In genomic region chr2:64859208-64860161, GRCh38 we compare ENCODE assay signal across 8 cellular contexts.
DNase-seq lines count a peak whose midpoint lies in the region; ATAC-seq, FAIRE-seq and TF ChIP-seq lines count a peak whose summit lies in the region.

No MANE protein-coding gene starts in this region.

- peaks cover 3% of the 10 kb centered on the region for H3K9me3 ChIP-seq in keratinocyte (ENCODE audit: control insufficient read depth, low read depth, low read length)

- H3K79me2 ChIP-seq in keratinocyte (ENCODE audit: control insufficient read depth, insufficient read depth, low read length): no peaks in the 10 kb centered on the region

- no peaks in the 10 kb centered on the region for H4K20me1 ChIP-seq in keratinocyte (ENCODE audit: control insufficient read depth, extremely low read depth, insufficient read depth, low read length)

- peak overlapping the region; percentile 70 for H2AFZ ChIP-seq in keratinocyte (ENCODE audit: control insufficient read depth, low read length)

- peak overlapping the region; percentile 79 for H3K9ac ChIP-seq in keratinocyte (ENCODE audit: control insufficient read depth, extremely low read depth, insufficient read depth, low read length)

- DNase-seq in GF-D8 (lab: John Stamatoyannopoulos, UW) (peak; percentile 79), NCI-H774 (lab: John Stamatoyannopoulos, UW) (peak; percentile 55), cardiac fibroblast (ENCODE audit: low read depth in 2 of 2) (peak; percentile 88 to 93), keratinocyte (ENCODE audit: low read depth, low spot score) (no peak), middle frontal gyrus (ENCODE audit: extremely low spot score, low spot score) (no peak)

- TF ChIP-seq CTCF in cardiac fibroblast (IDR thresholded peaks at IDR 0.05; ENCODE audit: low read depth, low read length) (no peak), keratinocyte (optimal IDR thresholded peaks at IDR 0.05 in 1 of 3, IDR thresholded peaks at IDR 0.05 in 1 of 3, conservative IDR thresholded peaks at IDR 0.05 in 1 of 3; ENCODE audit: extremely low read depth in 1 of 3, insufficient read depth in 2 of 3, low read length in 3 of 3) (no peak)

- H3K4me2 ChIP-seq in keratinocyte (ENCODE audit: control insufficient read depth, extremely low read depth, insufficient read depth, low read depth, low read length): peak overlapping the region; percentile 85

- no peaks in the 10 kb centered on the region for H3K36me3 ChIP-seq in keratinocyte (ENCODE audit: control insufficient read depth in 2 of 2, extremely low read depth in 1 of 2, insufficient read depth in 2 of 2, low read length in 2 of 2)

- peak overlapping the region; percentile 19 to 24 for H3K4me3 ChIP-seq in cardiac fibroblast (replicated peaks in 1 of 2; ENCODE audit: low read depth in 2 of 2, low read length in 2 of 2)
- peak overlapping the region; percentile 1 to 67 (median 51) for H3K4me3 ChIP-seq in keratinocyte (ENCODE audit: control insufficient read depth in 2 of 3, extremely low read depth in 1 of 3, insufficient read depth in 2 of 3, low read depth in 1 of 3, low read length in 3 of 3)
- H3K4me3 ChIP-seq in skin epidermis: peak overlapping the region; percentile 2 to 34 (median 29)

- no peaks in the 10 kb centered on the region for H3K27me3 ChIP-seq in keratinocyte (ENCODE audit: control insufficient read depth, extremely low read depth, insufficient read depth, low read length)

- peak; percentile 53 for ATAC-seq in HG02642 (IDR thresholded peaks at IDR 0.05; ENCODE audit: poor library complexity, unreplicated experiment)
- ATAC-seq in activated CD4-positive, CD25-positive, alpha-beta regulatory T cell treated with anti-CD3 and anti-CD28 coated beads, Interleukin-2, amount 50 U/mL, for 24 hours: no peak

- H3K9me1 ChIP-seq in keratinocyte (ENCODE audit: control insufficient read depth, extremely low read depth, insufficient read depth, low read length): no peaks in the 10 kb centered on the region

- peak; percentile 57 for FAIRE-seq in keratinocyte (lab: Jason Lieb, UNC)

- dilution Hi-C loops in keratinocyte (cut with MboI; ENCODE audit: extremely low pct_ligation_motif_present, low sequenced_read_pairs): no loop called here

- H3K27ac ChIP-seq in keratinocyte (ENCODE audit: control insufficient read depth, insufficient read depth, low read length): peak overlapping the region; percentile 75
- H3K27ac ChIP-seq in skin epidermis: peak overlapping the region; percentile 74 to 98 (median 92)

- peaks cover 26% of the 10 kb centered on the region for H3K4me1 ChIP-seq in keratinocyte (ENCODE audit: control insufficient read depth, extremely low read depth, insufficient read depth, low read length)

Comparison
In these comparisons a context has a peak if more than half of its experiments do, and no peak if none do; other contexts are left out.
1. DNase-seq: peak in GF-D8 (single experiment), NCI-H774 (single experiment) and cardiac fibroblast (2 of 2); none in keratinocyte (single experiment) and middle frontal gyrus (single experiment).
2. Peak in every context shown above with its lines, with median percentiles within 50 percentile points of each other: H3K4me3 ChIP-seq.